Comparison of ENCODE assay signal across 8 cellular contexts in the genomic region with DNA sequence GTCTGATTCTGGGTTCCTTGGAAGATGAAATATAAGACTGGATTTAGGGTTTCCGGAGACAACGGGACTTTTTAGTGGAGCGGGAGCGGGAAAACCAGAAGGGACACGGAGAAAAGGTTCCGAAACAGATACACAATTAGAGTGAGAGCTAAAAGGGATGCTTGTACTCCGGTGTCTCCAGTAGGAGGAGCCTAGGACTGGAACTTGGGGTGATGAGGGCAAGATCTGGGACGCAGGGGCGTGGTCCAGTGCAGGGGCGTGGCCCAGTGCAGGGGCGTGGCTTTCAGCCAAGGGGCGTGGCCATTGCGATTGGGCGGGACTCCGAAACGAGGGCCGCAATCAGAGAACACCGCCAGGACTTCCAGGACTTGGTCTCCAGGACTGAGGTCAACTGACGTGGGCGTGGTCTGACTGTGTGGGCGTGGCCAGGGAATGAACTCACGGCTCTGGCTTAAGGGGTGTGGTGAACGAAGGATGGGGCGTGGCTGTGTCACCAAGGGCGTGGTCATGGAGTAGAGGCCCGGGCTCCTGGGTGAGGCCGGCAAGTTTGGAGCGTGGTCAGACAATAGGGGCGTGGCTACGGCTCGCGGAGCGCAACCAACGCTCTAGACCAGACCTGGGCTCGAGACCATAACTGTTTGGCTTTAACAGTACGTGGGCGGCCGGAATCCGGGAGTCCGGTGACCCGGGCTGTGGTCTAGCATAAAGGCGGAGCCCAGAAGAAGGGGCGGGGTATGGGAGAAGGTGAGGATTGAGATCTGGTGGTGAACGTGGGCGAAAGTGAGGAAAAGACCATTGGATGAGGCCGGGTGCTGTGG. TPM values are rescaled to one million over a fixed set of nuclear protein-coding genes. Genes with fewer than 3 reads are reported as not detected.
DNase-seq lines count a peak whose midpoint lies in the region; ATAC-seq, FAIRE-seq and TF ChIP-seq lines count a peak whose summit lies in the region.

TSS of gene DKKL1 (plus strand) at position 613 of the 818 bp plus-strand sequence. CDS start at position 735, 122 bp downstream.

- FAIRE-seq in pancreas (lab: Jason Lieb, UNC): peak; percentile 97

- H3K4me3 ChIP-seq in pancreas: peak within 1 kb of the TSS in 2 of 4 donors; percentile 58 to 77
- H3K4me3 ChIP-seq in thoracic aorta: peak within 1 kb of the TSS; percentile 86

- peaks cover 0 to 4% (median 0%) of the 10 kb centered on the region in 3 donors for H3K4me1 ChIP-seq in pancreas
- H3K4me1 ChIP-seq in thoracic aorta (ENCODE audit: control insufficient read depth in 1 of 2, low read depth in 2 of 2): peaks cover 4 to 6% of the 10 kb centered on the region in 2 donors

- WGBS in pancreas, 2 donors: 1 to 2% methylated on average over 46 of the region's 46 CpGs

- H3K9me3 ChIP-seq in pancreas (no peaks in the 10 kb centered on the region), thoracic aorta (no peaks in the 10 kb centered on the region)

- H3K27ac ChIP-seq in pancreas: peak within 1 kb of the TSS; percentile 9 to 90 (median 78)
- peak within 1 kb of the TSS; percentile 88 to 89 for H3K27ac ChIP-seq in thoracic aorta

- intact Hi-C loops in Right ventricle myocardium inferior (cut with DNase I) (loop anchor here (1.0 kb wide), 1 partner anchor 79 kb away; no protein-coding TSS in a partner anchor), pancreas (cut with DNase I) (no loop called here)

- H3K27ac Mint-ChIP-seq in activated naive CD4-positive, alpha-beta T cell treated with anti-CD3 and anti-CD28 coated beads, Interleukin-2, amount 50 U/mL, for 72 hours: no peak within 1 kb of the TSS

- no peaks in the 10 kb centered on the region for H3K36me3 Mint-ChIP-seq in activated naive CD4-positive, alpha-beta T cell treated with anti-CD3 and anti-CD28 coated beads, Interleukin-2, amount 50 U/mL, for 72 hours

- H3K36me3 ChIP-seq in pancreas: no peaks in the 10 kb centered on the region
- H3K36me3 ChIP-seq in thoracic aorta: peaks cover 6% of the 10 kb centered on the region

- DNase-seq in GM10266 (ENCODE audit: extremely low spot score): peak; percentile 96
- DNase-seq in HS-27A (ENCODE audit: low read depth): peak; percentile 100
- peak; percentile 78 for DNase-seq in SK-N-DZ (ENCODE audit: low spot score)
- peak; percentile 84 to 88 for DNase-seq in activated naive CD4-positive, alpha-beta T cell treated with anti-CD3 and anti-CD28 coated beads, Interleukin-2, amount 50 U/mL, for 72 hours (ENCODE audit: low spot score in 2 of 2)
- DNase-seq in Right ventricle myocardium inferior (ENCODE audit: missing footprints): peak; percentile 98
- DNase-seq in pancreas: peak; percentile 99 to 100 (median 100)
- DNase-seq in thoracic aorta (ENCODE audit: low spot score): peak; percentile 99
- DNase-seq in midbrain (lab: John Stamatoyannopoulos, UW): no peak

- ATAC-seq in activated naive CD4-positive, alpha-beta T cell treated with anti-CD3 and anti-CD28 coated beads, Interleukin-2, amount 50 U/mL, for 72 hours: peak; percentile 89
- ATAC-seq in Right ventricle myocardium inferior (peak; percentile 94), pancreas (peak; percentile 83 to 90 (median 88)), thoracic aorta (ENCODE audit: insufficient number of reproducible peaks, low FRiP score, low read depth) (peak; percentile 97)

- TF ChIP-seq CTCF in GM10266 (IDR thresholded peaks at IDR 0.05; ENCODE audit: control insufficient read depth, insufficient read depth, low read depth, missing control alignments) (no peak), pancreas (IDR thresholded peaks at IDR 0.05) (no peak), thoracic aorta (IDR thresholded peaks at IDR 0.05) (no peak)

- no peaks in the 10 kb centered on the region for H3K27me3 ChIP-seq in pancreas
- no peaks in the 10 kb centered on the region for H3K27me3 ChIP-seq in thoracic aorta (replicated peaks; ENCODE audit: insufficient read depth)

- H3K9me3 Mint-ChIP-seq in activated naive CD4-positive, alpha-beta T cell treated with anti-CD3 and anti-CD28 coated beads, Interleukin-2, amount 50 U/mL, for 72 hours: no peaks in the 10 kb centered on the region

RNA-seq across cellular contexts. Expression of gene DKKL1, which starts in this region (rescaled TPM):
- not detected in 2 replicates for polyA plus RNA-seq in SK-N-DZ (2014; cell fraction: cytosol; rRNA removed)
- not detected in 2 replicates for polyA plus RNA-seq in SK-N-DZ (2014; cell fraction: nucleus; rRNA removed)
- total RNA-seq in activated naive CD4-positive, alpha-beta T cell treated with anti-CD3 and anti-CD28 coated beads, Interleukin-2, amount 50 U/mL, for 72 hours: not detected
- not detected for total RNA-seq in Right ventricle myocardium inferior
- total RNA-seq in pancreas: 1 to 10 TPM in 1 of 6 donors, under 1 TPM in 3, not detected in 2; 0.41 to 1.3 (median 0.53) TPM
- under 1 TPM in 1 of 2 donors, not detected in 1; 0.12 TPM for polyA plus RNA-seq in pancreas
- total RNA-seq in thoracic aorta: under 1 TPM in 1 of 2 donors, not detected in 1; 0.95 TPM

Comparison
In these comparisons a context has a peak if more than half of its experiments do, and no peak if none do; other contexts are left out.
1. Peak in DNase-seq and ATAC-seq in activated naive CD4-positive, alpha-beta T cell treated with anti-CD3 and anti-CD28 coated beads, Interleukin-2, amount 50 U/mL, for 72 hours; RNA of the gene not detected or under 1 TPM.
2. Peak in DNase-seq and ATAC-seq in Right ventricle myocardium inferior; RNA of the gene not detected or under 1 TPM.
3. Peak in DNase-seq, ATAC-seq, H3K4me3 ChIP-seq and H3K27ac ChIP-seq in thoracic aorta; RNA of the gene not detected or under 1 TPM.